Comparison of ENCODE assay signal across 1 cellular context in genomic region chr1:209672705-209673630, GRCh38.
TF ChIP-seq lines count a peak whose summit lies in the region.

No MANE protein-coding gene starts in this region.

TF ChIP-seq in K562, 482 proteins besides CTCF, POLR2A, EP300 and RAD21 (continued from another document and continues in another):
- no peak for TF ChIP-seq UBTF (IDR thresholded peaks at IDR 0.05; ENCODE audit: borderline replicate concordance in 1 of 2, low read depth in 2 of 2, low read length in 2 of 2)
- TF ChIP-seq ZEB2 (IDR thresholded peaks at IDR 0.05): peak; percentile 79
- TF ChIP-seq ZNF239 (CRISPR knock-in tag; IDR thresholded peaks at IDR 0.05): peak; percentile 24; the same call in 1 of the 2 replicates
- peak; percentile 81 for TF ChIP-seq L3MBTL2 (IDR thresholded peaks at IDR 0.05)
- no peak for TF ChIP-seq CREB5 (CRISPR knock-in tag; IDR thresholded peaks at IDR 0.05)
- TF ChIP-seq RREB1 (CRISPR knock-in tag; IDR thresholded peaks at IDR 0.05): 0 out of 2 replicates have a peak, but pooled peaks have one; percentile 11
- TF ChIP-seq ETV5 (CRISPR knock-in tag; IDR thresholded peaks at IDR 0.05; ENCODE audit: low read depth): no peak
- no peak for TF ChIP-seq CREB3 (tag; conservative IDR thresholded peaks at IDR 0.05; ENCODE audit: low read depth)
- TF ChIP-seq IRF2 (CRISPR knock-in tag; IDR thresholded peaks at IDR 0.05): no peak
- no peak for TF ChIP-seq ZNF280B (CRISPR knock-in tag; IDR thresholded peaks at IDR 0.05)
- no peak for TF ChIP-seq HCFC1 (IDR thresholded peaks at IDR 0.05; ENCODE audit: low read depth, low read length)
- TF ChIP-seq HMBOX1 (IDR thresholded peaks at IDR 0.05): 0 out of 2 replicates have a peak, but pooled peaks have one; percentile 47
- TF ChIP-seq IRF1 (CRISPR knock-in tag; IDR thresholded peaks at IDR 0.05; ENCODE audit: borderline replicate concordance): no peak
- no peak for TF ChIP-seq E2F4 (CRISPR knock-in tag; IDR thresholded peaks at IDR 0.05; ENCODE audit: low read depth)
- TF ChIP-seq FOXP4 (CRISPR knock-in tag; IDR thresholded peaks at IDR 0.05; ENCODE audit: borderline replicate concordance): no peak
- no peak for TF ChIP-seq SAFB2 (IDR thresholded peaks at IDR 0.05; ENCODE audit: borderline replicate concordance, low read depth, low read length, severe bottlenecking)
- TF ChIP-seq TARDBP (IDR thresholded peaks at IDR 0.05): no peak
- TF ChIP-seq SAP30 (IDR thresholded peaks at IDR 0.05; ENCODE audit: borderline replicate concordance, insufficient read depth, low read depth, low read length, poor library complexity, severe bottlenecking): no peak
- no peak for TF ChIP-seq HNRNPK (IDR thresholded peaks at IDR 0.05; ENCODE audit: low read depth, low read length, poor library complexity, severe bottlenecking)
- TF ChIP-seq E4F1 (CRISPR knock-in tag; IDR thresholded peaks at IDR 0.05; ENCODE audit: borderline replicate concordance): no peak
- TF ChIP-seq ZFPM2 (CRISPR knock-in tag; IDR thresholded peaks at IDR 0.05): no peak
- TF ChIP-seq ZNF511 (CRISPR knock-in tag; IDR thresholded peaks at IDR 0.05): no peak
- TF ChIP-seq ZMIZ1 (IDR thresholded peaks at IDR 0.05; ENCODE audit: low read depth in 2 of 2, low read length in 2 of 2): no peak
- peak; percentile 73 for TF ChIP-seq BHLHE40 (IDR thresholded peaks at IDR 0.05; ENCODE audit: low read length)
- no peak for TF ChIP-seq ZNF232 (CRISPR knock-in tag; IDR thresholded peaks at IDR 0.05)
